Comparison of ENCODE assay signal across 16 cellular contexts in the genomic region with DNA sequence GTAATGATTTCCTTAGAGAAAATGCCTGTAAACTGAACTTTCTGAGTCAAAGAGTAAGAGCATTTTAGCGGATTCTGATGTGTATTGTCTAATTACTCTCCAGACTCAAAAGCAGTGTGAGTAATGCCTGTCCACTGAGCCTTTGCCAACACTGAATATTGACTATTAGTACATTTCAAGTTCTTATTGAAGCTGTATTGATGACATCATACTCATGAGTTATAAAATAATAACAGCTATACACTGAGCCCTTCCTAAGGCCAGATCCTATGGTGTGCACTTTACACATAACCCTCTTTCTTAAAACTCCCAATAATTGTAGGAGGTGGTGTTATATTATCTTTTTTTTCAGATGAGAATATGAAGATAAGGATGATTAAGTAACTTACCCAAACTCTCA.
DNase-seq lines count a peak whose midpoint lies in the region; ATAC-seq, FAIRE-seq and TF ChIP-seq lines count a peak whose summit lies in the region.
"Had no signal": no experiment of that assay in that cellular context is flagged by ENCODE, and none has a peak within 500 bp of the region (broad histone marks: within the 10 kb centered on the region; RNA-seq: fewer than 3 reads in every experiment).

No MANE protein-coding gene starts in this region.

- CTCF ChIA-PET in K562 (lab: Yijun Ruan, JAX; ENCODE audit: low intra/inter-chr PET ratio), result no interaction called here

- no peak for ATAC-seq in K562
- no peak for ATAC-seq in GM21529 (IDR thresholded peaks at IDR 0.05; ENCODE audit: unreplicated experiment)
- ATAC-seq in GM19324 (IDR thresholded peaks at IDR 0.05; ENCODE audit: low FRiP score, unreplicated experiment), result no peak

- intact Hi-C loops in K562 (cut with micrococcal nuclease), result no loop called here

- TF ChIP-seq CTCF in K562 (IDR thresholded peaks at IDR 0.05 in 2 of 3, conservative IDR thresholded peaks at IDR 0.05 in 1 of 3; ENCODE audit: insufficient read depth in 2 of 3, low read depth in 1 of 3, low read length in 3 of 3), result no peak

- H3K36me3 ChIP-seq in BLaER1 treated with 17β-estradiol and CSF1 and Interleukin-3, amounts not matched to agents 10 nM and 100 nM, result no peaks in the 10 kb centered on the region
- H3K36me3 ChIP-seq in K562 (ENCODE audit: control insufficient read depth, insufficient read depth, low read length), result no peaks in the 10 kb centered on the region
- H3K36me3 ChIP-seq: BE2C had no signal

- no peak overlapping the region for H3K4me3 ChIP-seq in BLaER1 treated with 17β-estradiol and CSF1 and Interleukin-3, amounts not matched to agents 10 nM and 100 nM
- H3K4me3 ChIP-seq in K562, result no peak overlapping the region

- DNase-seq in K562 (ENCODE audit: extremely low read depth in 1 of 4, low spot score in 3 of 4) (no peak), kidney tubule cell (ENCODE audit: low spot score) (peak; percentile 6), renal cortical epithelial cell (ENCODE audit: low read depth) (peak; percentile 1), DMS53 treated with DMSO at 0.1 percent for 48 hours (lab: John Stamatoyannopoulos, UW; ENCODE audit: unreplicated experiment) (no peak)
- DNase-seq: ACHN; BE2C; CD4-positive, alpha-beta T cell; DMS153; DMS79 treated with DMSO at 0.1 percent for 48 hours; GF-D8; H9 had no signal

- H3K4me2 ChIP-seq in BLaER1 treated with 17β-estradiol and CSF1 and Interleukin-3, amounts not matched to agents 10 nM and 100 nM, result peak overlapping the region in 7 of 11 experiments; percentile 19 to 86 (median 51); a peak in 11 of 22 replicates
- no peak overlapping the region for H3K4me2 ChIP-seq in K562 (ENCODE audit: insufficient read depth, low read length)

- H3K9me3 ChIP-seq in BLaER1 treated with 17β-estradiol and CSF1 and Interleukin-3, amounts not matched to agents 10 nM and 100 nM (replicated peaks in 1 of 11), result no peaks in the 10 kb centered on the region
- no peaks in the 10 kb centered on the region for H3K9me3 ChIP-seq in K562 (replicated peaks; ENCODE audit: control insufficient read depth, insufficient read depth, low read depth, low read length)
- H3K9me3 ChIP-seq: BE2C had no signal

- H3K9me1 ChIP-seq in K562 (ENCODE audit: control insufficient read depth, insufficient read depth, low read length), result no peaks in the 10 kb centered on the region

- TF ChIP-seq RAD21 in K562 (CRISPR knock-in tag; conservative IDR thresholded peaks at IDR 0.05 in 1 of 2, IDR thresholded peaks at IDR 0.05 in 1 of 2), result no peak

- BruUV-seq in K562 (replicated peaks; lab: Mats Ljungman, UMichigan), result no TSS peak

- WGBS in K562 (ENCODE audit: insufficient coverage, low coverage, missing lambda C conversion rate), result 82% methylated on average over 1 of the region's 1 CpG

- no peak overlapping the region for H3K9ac ChIP-seq in BLaER1 treated with 17β-estradiol and CSF1 and Interleukin-3, amounts not matched to agents 10 nM and 100 nM
- no peak overlapping the region for H3K9ac ChIP-seq in K562 (ENCODE audit: insufficient read depth in 1 of 2, low read depth in 2 of 2, low read length in 2 of 2)

- peak overlapping the region in 3 of 11 experiments; percentile 27 to 59 (median 47); a peak in 3 of 22 replicates for H3K27ac ChIP-seq in BLaER1 treated with 17β-estradiol and CSF1 and Interleukin-3, amounts not matched to agents 10 nM and 100 nM
- no peak overlapping the region for H3K27ac ChIP-seq in K562 (ENCODE audit: extremely low read depth, low read depth, low read length)
- H3K27ac ChIP-seq: C4-2B had no signal

- H3K79me2 ChIP-seq in K562 (ENCODE audit: control insufficient read depth, insufficient read depth, low read length), result no peaks in the 10 kb centered on the region

- no peak for TF ChIP-seq EP300 in K562 (IDR thresholded peaks at IDR 0.05; ENCODE audit: low read length)

- POLR2A ChIA-PET in K562 (lab: Yijun Ruan, JAX), result no interaction called here

- H4K20me1 ChIP-seq in BLaER1 treated with 17β-estradiol and CSF1 and Interleukin-3, amounts not matched to agents 10 nM and 100 nM, result no peaks in the 10 kb centered on the region
- H4K20me1 ChIP-seq in K562 (replicated peaks; ENCODE audit: control insufficient read depth, insufficient read depth, low read length), result peaks cover 4% of the 10 kb centered on the region; the same call in 1 of the 2 replicates

- TF ChIP-seq POLR2A in K562 (conservative IDR thresholded peaks at IDR 0.05), result no peak

- H2AFZ ChIP-seq in K562 (ENCODE audit: low read depth, low read length), result no peak overlapping the region

- H3K27me3 ChIP-seq in BLaER1 treated with 17β-estradiol and CSF1 and Interleukin-3, amounts not matched to agents 10 nM and 100 nM, result no peaks in the 10 kb centered on the region
- H3K27me3 ChIP-seq in K562 (ENCODE audit: control insufficient read depth in 2 of 2, insufficient read depth in 2 of 2, low read length in 2 of 2), result no peaks in the 10 kb centered on the region
- H3K27me3 ChIP-seq: BE2C had no signal

- H3K4me1 ChIP-seq in BLaER1 treated with 17β-estradiol and CSF1 and Interleukin-3, amounts not matched to agents 10 nM and 100 nM, result peaks cover 10 to 62% (median 40%) of the 10 kb centered on the region in 10 experiments; a peak in 18 of 20 replicates
- peaks cover 0 to 8% of the 10 kb centered on the region in 2 experiments; a peak in 2 of 5 replicates for H3K4me1 ChIP-seq in K562 (replicated peaks in 1 of 2; ENCODE audit: control insufficient read depth in 2 of 2, insufficient read depth in 2 of 2, low read length in 2 of 2)
- H3K4me1 ChIP-seq: BE2C had no signal

- in situ Hi-C loops in K562 (cut with MboI), result no loop called here

- FAIRE-seq in K562 (lab: Jason Lieb, UNC), result no peak
- FAIRE-seq: H1 had no signal

TF ChIP-seq in K562, 482 proteins besides CTCF, POLR2A, EP300 and RAD21:
- TF ChIP-seq, protein P1, sequence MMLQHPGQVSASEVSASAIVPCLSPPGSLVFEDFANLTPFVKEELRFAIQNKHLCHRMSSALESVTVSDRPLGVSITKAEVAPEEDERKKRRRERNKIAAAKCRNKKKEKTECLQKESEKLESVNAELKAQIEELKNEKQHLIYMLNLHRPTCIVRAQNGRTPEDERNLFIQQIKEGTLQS (IDR thresholded peaks at IDR 0.05), result 0 out of 2 replicates have a peak, but pooled peaks have one; percentile 34
- TF ChIP-seq, protein P1 (CRISPR knock-in tag; conservative IDR thresholded peaks at IDR 0.05), result no peak
- TF ChIP-seq NFE2 (IDR thresholded peaks at IDR 0.05; ENCODE audit: low read depth), result no peak

Comparison
In these comparisons a context has a peak if more than half of its experiments do, and no peak if none do; other contexts are left out.
1. DNase-seq: peak in kidney tubule cell (single experiment) and renal cortical epithelial cell (single experiment); none in K562 (0 of 4) and DMS53 treated with DMSO at 0.1 percent for 48 hours (single experiment).